In genomic region chr6:30219244-30219643, GRCh38 we compare ENCODE assay signal across 8 cellular contexts. TPM values are rescaled to one million over a fixed set of nuclear protein-coding genes. Genes with fewer than 3 reads are reported as not detected.
A peak's percentile ranks its signal among the peaks of the same experiment; 100 is the strongest.
DNase-seq lines count a peak whose midpoint lies in the region; ATAC-seq, FAIRE-seq and TF ChIP-seq lines count a peak whose summit lies in the region.

No MANE protein-coding gene starts in this region.

- H3K27ac ChIP-seq in H1 (ENCODE audit: low read depth, low read length) (no peak overlapping the region), vagina (no peak overlapping the region)

- no peaks in the 10 kb centered on the region; the same call in none of the 2 replicates for H3K27me3 ChIP-seq in BJ (ENCODE audit: control insufficient read depth, insufficient read depth, low read length)
- no peaks in the 10 kb centered on the region; a peak in 1 of 7 replicates for H3K27me3 ChIP-seq in H1 (replicated peaks in 1 of 4; ENCODE audit: control insufficient read depth in 3 of 4, extremely low read depth in 1 of 4, insufficient read depth in 3 of 4, low read length in 3 of 4)
- H3K27me3 ChIP-seq in vagina = no peaks in the 10 kb centered on the region

- H3K4me3 ChIP-seq in BJ (ENCODE audit: low read depth, low read length) (no peak overlapping the region), H1 (ENCODE audit: extremely low read depth in 1 of 4, insufficient read depth in 2 of 4, low read depth in 3 of 4, low read length in 4 of 4) (no peak overlapping the region), vagina (no peak overlapping the region)

- peak; percentile 93 for TF ChIP-seq CTCF in BJ (IDR thresholded peaks at IDR 0.05; ENCODE audit: insufficient read depth, low read depth, low read length)
- peak; percentile 42 to 89 (median 76) for TF ChIP-seq CTCF in H1 (IDR thresholded peaks at IDR 0.05; ENCODE audit: control extremely low read depth in 1 of 3, insufficient read depth in 1 of 3, low read depth in 1 of 3, low read length in 3 of 3)
- TF ChIP-seq CTCF in vagina (IDR thresholded peaks at IDR 0.05) = peak in 2 of 3 experiments; percentile 29 to 35

- H3K27me3 Mint-ChIP-seq in activated CD4-positive, alpha-beta T cell treated with anti-CD3 and anti-CD28 coated beads, Interleukin-2, amount 10 ng/mL, durations not matched to agents 7 days and 5 days = no peaks in the 10 kb centered on the region

- H2BK12ac ChIP-seq in H1 (ENCODE audit: low read depth, low read length) = no peak overlapping the region

- no peak overlapping the region for H3K4me3 Mint-ChIP-seq in activated CD4-positive, alpha-beta T cell treated with anti-CD3 and anti-CD28 coated beads, Interleukin-2, amount 10 ng/mL, durations not matched to agents 7 days and 5 days

- 4% methylated on average over 1 of the region's 1 CpG; no CpG with 5 or more reads in 1 of the 2 experiments for WGBS in H1 (ENCODE audit: extremely low coverage in 1 of 2, insufficient coverage in 1 of 2, insufficient read length in 1 of 2, insufficient replicate concordance in 2 of 2, low coverage in 1 of 2, low lambda C conversion rate in 2 of 2, missing lambda C conversion rate in 1 of 2), 2 experiments

- peaks cover 5% of the 10 kb centered on the region for H3K23me2 ChIP-seq in H1 (ENCODE audit: low read depth, low read length)

- no peak overlapping the region for H3K56ac ChIP-seq in H1 (replicated peaks; ENCODE audit: insufficient read length, low read depth, low read length)

- no peak overlapping the region for H2AFZ ChIP-seq in H1 (ENCODE audit: low read length)

- no peak overlapping the region for H3K18ac ChIP-seq in H1 (ENCODE audit: extremely low read depth, low read length)

- no peak overlapping the region for H3K23ac ChIP-seq in H1 (ENCODE audit: insufficient read length)

- H3K27ac Mint-ChIP-seq in activated CD4-positive, alpha-beta T cell treated with anti-CD3 and anti-CD28 coated beads, Interleukin-2, amount 10 ng/mL, durations not matched to agents 7 days and 5 days = no peak overlapping the region

- H2BK120ac ChIP-seq in H1 (replicated peaks; ENCODE audit: low read depth, low read length) = no peak overlapping the region

- CTCF ChIA-PET in BJ (lab: Yijun Ruan, JAX) = interaction anchor here (0.9 to 3.7 kb wide), 26 partner anchors 9 to 266 kb away, joined by 3 to 42 read pairs (median 4); no protein-coding TSS in a partner anchor
- CTCF ChIA-PET in activated CD4-positive, alpha-beta T cell treated with anti-CD3 and anti-CD28 coated beads, Interleukin-2, amount 10 ng/mL, durations not matched to agents 7 days and 5 days (lab: Charles Lee) = interaction anchor here (0.7 to 2.1 kb wide), 7 partner anchors 9 to 180 kb away, joined by 3 to 9 read pairs (median 4); no protein-coding TSS in a partner anchor
- CTCF ChIA-PET in H1 (lab: Charles Lee; ENCODE audit: partially characterized antibody) = interaction anchor here (0.6 to 4.2 kb wide), 30 partner anchors 9 to 419 kb away, joined by 3 to 27 read pairs (median 4); no protein-coding TSS in a partner anchor

- TF ChIP-seq RAD21 in H1 (IDR thresholded peaks at IDR 0.05 in 1 of 2, conservative IDR thresholded peaks at IDR 0.05 in 1 of 2; ENCODE audit: low read depth in 2 of 2, low read length in 2 of 2) = peak; percentile 80 to 86

- H3K9me3 Mint-ChIP-seq in activated CD4-positive, alpha-beta T cell treated with anti-CD3 and anti-CD28 coated beads, Interleukin-2, amount 10 ng/mL, durations not matched to agents 7 days and 5 days = peaks cover 13% of the 10 kb centered on the region

- POLR2A ChIA-PET in BJ (lab: Charles Lee) = no interaction called here
- POLR2A ChIA-PET in activated CD4-positive, alpha-beta T cell treated with anti-CD3 and anti-CD28 coated beads, Interleukin-2, amount 10 ng/mL, durations not matched to agents 7 days and 5 days (lab: Charles Lee) = no interaction called here
- POLR2A ChIA-PET in H1 (lab: Charles Lee; ENCODE audit: partially characterized antibody) = interaction anchor here (0.8 to 2.3 kb wide), 4 partner anchors 8 to 107 kb away, joined by 3 to 12 read pairs (median 4); partner anchors contain the start of gene TRIM39

- H3K36me3 ChIP-seq in BJ (ENCODE audit: control insufficient read depth, insufficient read depth, low read length) (no peaks in the 10 kb centered on the region), H1 (ENCODE audit: control insufficient read depth in 2 of 4, insufficient read depth in 4 of 4, low read length in 3 of 4) (no peaks in the 10 kb centered on the region), vagina (no peaks in the 10 kb centered on the region)

- no peak overlapping the region for H3K9ac ChIP-seq in H1 (replicated peaks in 1 of 4; ENCODE audit: extremely low read depth in 1 of 4, low read depth in 3 of 4, low read length in 3 of 4)

- no peak overlapping the region for H3K4me2 ChIP-seq in H1 (ENCODE audit: insufficient read depth in 1 of 2, low read depth in 2 of 2, low read length in 2 of 2)

- peaks cover 7% of the 10 kb centered on the region for H3K36me3 Mint-ChIP-seq in activated CD4-positive, alpha-beta T cell treated with anti-CD3 and anti-CD28 coated beads, Interleukin-2, amount 10 ng/mL, durations not matched to agents 7 days and 5 days (ENCODE audit: low read depth)

- no peaks in the 10 kb centered on the region for H3K79me1 ChIP-seq in H1 (ENCODE audit: low read depth, low read length)

- intact Hi-C loops in vagina (cut with DNase I) = no loop called here

- no peak overlapping the region for H3K14ac ChIP-seq in H1 (ENCODE audit: insufficient read length)

- H3K9me3 ChIP-seq in H1 (ENCODE audit: insufficient read depth in 2 of 2, low read depth in 1 of 2, low read length in 1 of 2) (peaks cover 10 to 18% of the 10 kb centered on the region in 2 experiments; a peak in 3 of 4 replicates), vagina (no peaks in the 10 kb centered on the region)

- H4K5ac ChIP-seq in H1 (ENCODE audit: insufficient read length, low read depth, low read length) = no peak overlapping the region

- no peak overlapping the region for H3K4ac ChIP-seq in H1 (replicated peaks; ENCODE audit: insufficient read length, low read depth, low read length)

- H2AK5ac ChIP-seq in H1 (ENCODE audit: low read depth, low read length) = no peak overlapping the region

- no peaks in the 10 kb centered on the region for H4K20me1 ChIP-seq in H1 (replicated peaks in 1 of 2; ENCODE audit: control insufficient read depth in 1 of 2, insufficient read depth in 2 of 2, low read length in 2 of 2)

- H4K8ac ChIP-seq in H1 (ENCODE audit: extremely low read depth, insufficient read depth, low read length) = peak overlapping the region; percentile 45; the same call in 1 of the 2 replicates

- TF ChIP-seq POLR2A in H1 (IDR thresholded peaks at IDR 0.05; ENCODE audit: control extremely low read depth in 1 of 2, low read depth in 2 of 2, low read length in 2 of 2) (no peak), vagina (IDR thresholded peaks at IDR 0.05) (no peak)

- H4K91ac ChIP-seq in H1 (replicated peaks; ENCODE audit: insufficient read length, low read length) = no peak overlapping the region

- H3K4me1 ChIP-seq in H1 (replicated peaks in 1 of 4; ENCODE audit: control insufficient read depth in 3 of 4, insufficient read depth in 4 of 4, low read length in 3 of 4) (peaks cover 0 to under 1% (median 0%) of the 10 kb centered on the region in 4 experiments; a peak in 1 of 7 replicates), vagina (peaks cover 4% of the 10 kb centered on the region)

- no peaks in the 10 kb centered on the region for H3K79me2 ChIP-seq in H1 (ENCODE audit: control insufficient read depth in 1 of 2, insufficient read depth in 2 of 2, low read length in 2 of 2)

- no peak overlapping the region for H2BK15ac ChIP-seq in H1 (ENCODE audit: low read length)

- peak; percentile 63 for FAIRE-seq in H1 (lab: Jason Lieb, UNC)

- H2BK5ac ChIP-seq in H1 (ENCODE audit: low read depth, low read length) = no peak overlapping the region

- no peak for DNase-seq in BJ (ENCODE audit: low read depth)
- DNase-seq in HCEC 1CT = peak; percentile 46
- DNase-seq in NCI-H460 (ENCODE audit: extremely low read depth, low read depth) = peak; percentile 33
- peak; percentile 73 for DNase-seq in activated CD4-positive, alpha-beta T cell treated with anti-CD3 and anti-CD28 coated beads, Interleukin-2, amount 10 ng/mL, durations not matched to agents 7 days and 5 days
- DNase-seq in H1 (ENCODE audit: low read depth in 1 of 2, low spot score in 2 of 2) = peak in 1 of 2 experiments; percentile 59
- peak; percentile 38 for DNase-seq in mucosa of gallbladder (ENCODE audit: low spot score)
- no peak for DNase-seq in vagina (ENCODE audit: extremely low spot score in 2 of 2)

- no peak for ATAC-seq in HG02970 (IDR thresholded peaks at IDR 0.05; ENCODE audit: low FRiP score, unreplicated experiment)

- TF ChIP-seq EP300 in H1 (IDR thresholded peaks at IDR 0.05; ENCODE audit: borderline replicate concordance in 1 of 2, low read depth in 2 of 2, low read length in 2 of 2) = no peak

- no peak overlapping the region for H2BK20ac ChIP-seq in H1 (ENCODE audit: low read length)

- H3K4me1 Mint-ChIP-seq in activated CD4-positive, alpha-beta T cell treated with anti-CD3 and anti-CD28 coated beads, Interleukin-2, amount 10 ng/mL, durations not matched to agents 7 days and 5 days = peaks cover 19% of the 10 kb centered on the region

RNA-seq across cellular contexts. Expression of gene TRIM26, which starts 6.0 kb away (rescaled TPM):
- 31.8 and 41.8 TPM in 2 replicates for polyA plus RNA-seq in BJ (2011; rRNA removed)
- polyA minus RNA-seq in BJ (2011; rRNA and poly(A)+ RNA removed) = 23.9 and 29.8 TPM in 2 replicates
- 14.2 and 17.4 TPM in 2 replicates for total RNA-seq in NCI-H460 (2014; rRNA removed; shearing (Covaris generic))
- 19.6 and 21.4 TPM in 2 replicates for polyA plus RNA-seq in NCI-H460 (2014; cell fraction: nucleus; rRNA removed)
- total RNA-seq in activated CD4-positive, alpha-beta T cell treated with anti-CD3 and anti-CD28 coated beads, Interleukin-2, amount 10 ng/mL, durations not matched to agents 7 days and 5 days = 10 to 100 TPM; 84.6 to 88.3 TPM
- total RNA-seq in H1 (2021; fragmentation: NEBNext Ultra II Directional; extraction: Animal tissue kit (Norgen Biotek cat#: 25700)) = 30.7 and 32.3 TPM in 2 replicates
- 21.5 and 25.8 TPM in 2 replicates for polyA plus RNA-seq in H1 (2011; rRNA removed)
- 29.3 TPM for polyA plus RNA-seq in H1 (2011; cell fraction: cytosol; rRNA removed)
- polyA plus RNA-seq in H1 (2011; cell fraction: nucleus; rRNA removed) = 29.9 TPM
- 28.2 to 41.8 TPM (median 29.9 TPM) in 4 replicates for polyA plus RNA-seq in H1 (2012, experiment 1 of 2)
- 33.4 TPM for polyA plus RNA-seq in H1 (2012, experiment 2 of 2)
- 17.5 TPM for polyA plus RNA-seq in H1 (2013, experiment 1 of 2)
- polyA plus RNA-seq in H1 (2013, experiment 2 of 2) = 16.8 TPM
- 27.4 and 33.6 TPM in 2 replicates for polyA minus RNA-seq in H1 (2011; rRNA and poly(A)+ RNA removed)
- polyA minus RNA-seq in H1 (2011; cell fraction: cytosol; rRNA and poly(A)+ RNA removed) = 14.1 TPM
- polyA minus RNA-seq in H1 (2011; cell fraction: nucleus; rRNA and poly(A)+ RNA removed) = 21.9 TPM
- total RNA-seq in mucosa of gallbladder = 72.4 TPM
- total RNA-seq in vagina = 35.4 TPM

RNA-seq across cellular contexts. Expression of gene TRIM15, which starts 55.9 kb away (rescaled TPM):
- polyA plus RNA-seq in BJ (2011; rRNA removed) (not detected in 2 replicates), H1 (2011; rRNA removed) (0.18 and 0.19 TPM in 2 replicates)
- polyA minus RNA-seq in BJ (2011; rRNA and poly(A)+ RNA removed) = not detected in 2 replicates
- 0.12 TPM in 1 of 2 replicates, not detected in the other for total RNA-seq in NCI-H460 (2014; rRNA removed; shearing (Covaris generic))
- not detected in 2 replicates for polyA plus RNA-seq in NCI-H460 (2014; cell fraction: nucleus; rRNA removed)
- not detected for total RNA-seq in activated CD4-positive, alpha-beta T cell treated with anti-CD3 and anti-CD28 coated beads, Interleukin-2, amount 10 ng/mL, durations not matched to agents 7 days and 5 days
- 0.48 and 0.54 TPM in 2 replicates for total RNA-seq in H1 (2021; fragmentation: NEBNext Ultra II Directional; extraction: Animal tissue kit (Norgen Biotek cat#: 25700))
- polyA plus RNA-seq in H1 (2011; cell fraction: cytosol; rRNA removed) = 0.30 TPM
- 0.31 TPM for polyA plus RNA-seq in H1 (2011; cell fraction: nucleus; rRNA removed)
- polyA plus RNA-seq in H1 (2012, experiment 1 of 2) = 0.09 to 0.20 TPM (median 0.13 TPM) in 3 of 4 replicates, not detected in the other
- 0.12 TPM for polyA plus RNA-seq in H1 (2012, experiment 2 of 2)
- 0.16 TPM for polyA plus RNA-seq in H1 (2013, experiment 1 of 2)
- polyA plus RNA-seq in H1 (2013, experiment 2 of 2) = 0.20 TPM
- 0.07 and 0.22 TPM in 2 replicates for polyA minus RNA-seq in H1 (2011; rRNA and poly(A)+ RNA removed)
- polyA minus RNA-seq in H1 (2011; cell fraction: cytosol; rRNA and poly(A)+ RNA removed) = not detected
- polyA minus RNA-seq in H1 (2011; cell fraction: nucleus; rRNA and poly(A)+ RNA removed) = 0.70 TPM
- total RNA-seq in mucosa of gallbladder (19.6 TPM), vagina (not detected)

RNA-seq across cellular contexts. Expression of gene TRIM10, which starts 58.2 kb away (rescaled TPM):
- not detected in 2 replicates for polyA plus RNA-seq in BJ (2011; rRNA removed)
- not detected in 2 replicates for polyA minus RNA-seq in BJ (2011; rRNA and poly(A)+ RNA removed)
- total RNA-seq in NCI-H460 (2014; rRNA removed; shearing (Covaris generic)) = not detected in 2 replicates
- not detected in 2 replicates for polyA plus RNA-seq in NCI-H460 (2014; cell fraction: nucleus; rRNA removed)
- total RNA-seq in activated CD4-positive, alpha-beta T cell treated with anti-CD3 and anti-CD28 coated beads, Interleukin-2, amount 10 ng/mL, durations not matched to agents 7 days and 5 days = not detected
- not detected in 2 replicates for total RNA-seq in H1 (2021; fragmentation: NEBNext Ultra II Directional; extraction: Animal tissue kit (Norgen Biotek cat#: 25700))
- 0.06 and 0.08 TPM in 2 replicates for polyA plus RNA-seq in H1 (2011; rRNA removed)
- polyA plus RNA-seq in H1 (2011; cell fraction: cytosol; rRNA removed) = 0.12 TPM
- polyA plus RNA-seq in H1 (2011; cell fraction: nucleus; rRNA removed) = 0.07 TPM
- 0.05 to 0.09 TPM (median 0.06 TPM) in 3 of 4 replicates, not detected in the other for polyA plus RNA-seq in H1 (2012, experiment 1 of 2)
- polyA plus RNA-seq in H1 (2012, experiment 2 of 2) = not detected
- not detected for polyA plus RNA-seq in H1 (2013, experiment 1 of 2)
- 0.04 TPM for polyA plus RNA-seq in H1 (2013, experiment 2 of 2)
- 0.12 TPM in 1 of 2 replicates, not detected in the other for polyA minus RNA-seq in H1 (2011; rRNA and poly(A)+ RNA removed)
- not detected for polyA minus RNA-seq in H1 (2011; cell fraction: cytosol; rRNA and poly(A)+ RNA removed)
- not detected for polyA minus RNA-seq in H1 (2011; cell fraction: nucleus; rRNA and poly(A)+ RNA removed)
- total RNA-seq in mucosa of gallbladder = 5.4 TPM
- not detected for total RNA-seq in vagina

Comparison
In these comparisons a context has a peak if more than half of its experiments do, and no peak if none do; other contexts are left out.
1. DNase-seq: peak in HCEC 1CT (single experiment), NCI-H460 (single experiment), activated CD4-positive, alpha-beta T cell treated with anti-CD3 and anti-CD28 coated beads, Interleukin-2, amount 10 ng/mL, durations not matched to agents 7 days and 5 days (single experiment) and mucosa of gallbladder (single experiment); none in BJ (single experiment) and vagina (0 of 2).
2. CTCF ChIP-seq: peak in every context shown above with its lines; median percentile 93 in BJ; 76 in H1; 32 in vagina.
3. RNA of gene TRIM15, which starts 55.9 kb away (total RNA-seq): 19.6 TPM in mucosa of gallbladder (single experiment); 0.48 to 0.54 TPM in H1, 0.12 TPM in NCI-H460, not detected in activated CD4-positive, alpha-beta T cell treated with anti-CD3 and anti-CD28 coated beads, Interleukin-2, amount 10 ng/mL, durations not matched to agents 7 days and 5 days and not detected in vagina (single experiment); every median in the first group is over 10 times any median in the second.